In the genomic region with DNA sequence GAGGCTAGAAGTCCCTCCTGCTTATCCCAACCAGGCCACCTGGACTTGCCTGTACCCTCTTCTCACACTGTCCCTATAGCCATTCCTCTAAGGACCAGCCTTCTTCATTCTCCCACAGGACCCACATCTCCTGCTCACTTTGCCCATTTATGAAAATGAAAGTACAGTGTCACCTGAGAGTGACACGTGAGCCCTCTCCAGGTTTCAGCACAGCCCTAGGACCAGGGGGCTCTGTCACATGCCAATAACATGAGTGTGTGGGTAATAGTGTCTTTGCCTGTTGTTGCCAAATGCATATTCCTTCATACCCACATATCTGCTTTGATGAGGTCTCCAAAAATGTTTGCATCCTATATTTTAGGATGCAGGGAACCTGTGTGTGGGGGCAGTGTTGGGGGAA, we compare ENCODE assay signal across 29 cellular contexts. TPM values are rescaled to one million over a fixed set of nuclear protein-coding genes. Genes with fewer than 3 reads are reported as not detected.
"Had no signal": no experiment of that assay in that cellular context is flagged by ENCODE, and none has a peak within 500 bp of the region (broad histone marks: within the 10 kb centered on the region; RNA-seq: fewer than 3 reads in every experiment).

No MANE protein-coding gene starts in this region.

- DNase-seq: naive thymus-derived CD8-positive, alpha-beta T cell; nephron progenitor cell; nucleus accumbens; pancreas; retina; spleen; stimulated activated CD4-positive, alpha-beta T cell treated with anti-CD3 and anti-CD28 coated beads, Interleukin-12 subunit alpha, Interleukin-12 subunit beta, amount 100 ng/mL, for 4 hours; stimulated activated CD4-positive, alpha-beta T cell treated with anti-CD3 and anti-CD28 coated beads, Interleukin-1b, Interleukin-23, amount 100 ng/mL, for 48 hours; stimulated activated CD4-positive, alpha-beta T cell treated with anti-CD3 and anti-CD28 coated beads, Interleukin-4, amount 100 ng/mL, for 1 hour; stimulated activated CD4-positive, alpha-beta T cell treated with anti-CD3 and anti-CD28 coated beads, Interleukin-4, amount 100 ng/mL, for 4 hours; stimulated activated CD8-positive, alpha-beta memory T cell treated with anti-CD3 and anti-CD28 coated beads, Interleukin-4, amount 100 ng/mL, for 48 hours; stimulated activated naive CD4-positive, alpha-beta T cell; stimulated activated naive CD8-positive, alpha-beta T cell treated with anti-CD3 and anti-CD28 coated beads, Interleukin-15, amount 100 ng/mL, for 72 hours; stimulated activated naive CD8-positive, alpha-beta T cell treated with anti-CD3 and anti-CD28 coated beads, Interleukin-15, Interleukin-2, amounts not matched to agents 100 U/mL and 50 U/mL, for 24 hours; substantia nigra; testis; tibial artery; transverse colon had no signal

- H3K9me3 ChIP-seq: neutrophil, pancreas, prostate gland, suprapubic skin, testis, tibial artery, vagina had no signal

- H3K27ac ChIP-seq: neutrophil, pancreas, prostate gland, right atrium auricular region, skin epidermis, spleen, suprapubic skin, testis, tibial artery, transverse colon, vagina had no signal

- H3K36me3 ChIP-seq: neutrophil, pancreas, prostate gland, right atrium auricular region, spleen, suprapubic skin, tibial artery, transverse colon, vagina had no signal

- H3K4me3 ChIP-seq: pancreas, prostate gland, right atrium auricular region, skin epidermis, smooth muscle cell, spleen, suprapubic skin, testis, tibial artery, transverse colon, vagina had no signal

- H3K27me3 ChIP-seq: pancreas, right atrium auricular region, spleen, suprapubic skin, testis, tibial artery, transverse colon, vagina had no signal

- H3K4me2 ChIP-seq: smooth muscle cell had no signal

- H3K4me1 ChIP-seq: pancreas, prostate gland, right atrium auricular region had no signal

- ATAC-seq: naive thymus-derived CD8-positive, alpha-beta T cell; pancreas; sciatic nerve; stimulated activated naive CD8-positive, alpha-beta T cell treated with anti-CD3 and anti-CD28 coated beads, Interleukin-15, amount 100 ng/mL, for 72 hours; stimulated activated naive CD8-positive, alpha-beta T cell treated with anti-CD3 and anti-CD28 coated beads, Interleukin-15, Interleukin-2, amounts not matched to agents 100 U/mL and 50 U/mL, for 24 hours had no signal

- FAIRE-seq: pancreas, urothelium cell line had no signal

RNA-seq across cellular contexts. Expression of a gene that starts 42.3 kb away (rescaled TPM):
- total RNA-seq: naive thymus-derived CD8-positive, alpha-beta T cell; natural killer cell treated with Interleukin-12 subunit alpha and Interleukin-12 subunit beta and Interleukin-15 and Interleukin-18, amount 100 ng/mL, for 72 hours; neural crest cell; smooth muscle cell had no signal
- polyA plus RNA-seq: naive thymus-derived CD8-positive, alpha-beta T cell; smooth muscle cell had no signal
